Comparison of ENCODE assay signal across 8 cellular contexts in genomic region chr17:75130632-75131277, GRCh38. TPM values are rescaled to one million over a fixed set of nuclear protein-coding genes. Genes with fewer than 3 reads are reported as not detected.
DNase-seq lines count a peak whose midpoint lies in the region; FAIRE-seq and TF ChIP-seq lines count a peak whose summit lies in the region.

No MANE protein-coding gene starts in this region.

- H3K4me1 ChIP-seq in H9 (ENCODE audit: insufficient read depth, low read length) (no peaks in the 10 kb centered on the region), mesendoderm (ENCODE audit: control insufficient read depth, low read depth, low read length) (peaks cover 1% of the 10 kb centered on the region)
- H3K4me1 ChIP-seq in effector memory CD4-positive, alpha-beta T cell (ENCODE audit: control insufficient read depth, insufficient read depth, low read length, poor library complexity, severe bottlenecking) = peaks cover 16% of the 10 kb centered on the region

- no peak overlapping the region for H2BK12ac ChIP-seq in H9 (ENCODE audit: insufficient read length, low read depth, low read length)

- H4K5ac ChIP-seq in H9 (ENCODE audit: insufficient read length, low read depth, low read length) (no peak overlapping the region), mesendoderm (ENCODE audit: low read length) (no peak overlapping the region)

- H3K79me2 ChIP-seq in H9 (ENCODE audit: insufficient read depth, low read length) (no peaks in the 10 kb centered on the region), mesendoderm (ENCODE audit: control insufficient read depth, insufficient read depth, low read length) (peaks cover 4% of the 10 kb centered on the region)

- peak overlapping the region; percentile 86 for H3K14ac ChIP-seq in H9 (ENCODE audit: insufficient read depth, low read length)

- no peak for DNase-seq in D721Med (ENCODE audit: insufficient read length, low spot score)
- peak; percentile 86 for DNase-seq in H9
- DNase-seq in NCI-H345 (lab: John Stamatoyannopoulos, UW) = peak; percentile 77
- DNase-seq in activated CD4-positive, alpha-beta memory T cell treated with anti-CD3 and anti-CD28 coated beads for 36 hours = peak; percentile 62
- DNase-seq in effector memory CD4-positive, alpha-beta T cell = no peak
- peak; percentile 91 for DNase-seq in mesendoderm
- peak; percentile 32 for DNase-seq in stimulated activated naive CD4-positive, alpha-beta T cell treated with Interleukin-2 at 50 U/mL for 16 hours (lab: John Stamatoyannopoulos, UW)
- no peak for DNase-seq in OCI-M2 (lab: John Stamatoyannopoulos, UW; ENCODE audit: unreplicated experiment)

- peak overlapping the region; percentile 90 for H3K4me3 ChIP-seq in effector memory CD4-positive, alpha-beta T cell (ENCODE audit: insufficient read depth, low read depth, low read length, poor library complexity, severe bottlenecking)
- H3K4me3 ChIP-seq in mesendoderm (ENCODE audit: low read length) = peak overlapping the region; percentile 70

- H3K4ac ChIP-seq in H9 (ENCODE audit: low read depth, low read length) = no peak overlapping the region
- H3K4ac ChIP-seq in mesendoderm (ENCODE audit: low read depth, low read length) = peak overlapping the region; percentile 82

- H2AK5ac ChIP-seq in H9 (ENCODE audit: insufficient read length, low read length) (no peak overlapping the region), mesendoderm (ENCODE audit: low read length) (no peak overlapping the region)

- no peak for FAIRE-seq in D721Med (lab: Jason Lieb, UNC)

- POLR2A ChIA-PET in activated CD4-positive, alpha-beta memory T cell treated with anti-CD3 and anti-CD28 coated beads for 36 hours (lab: Charles Lee) = interaction anchor here (0.9 to 1.9 kb wide), 9 partner anchors 11 to 118 kb away, joined by 3 to 12 read pairs (median 5); partner anchors contain the start of genes JPT1, MRPL58 and NUP85

- H3K79me1 ChIP-seq in H9 (ENCODE audit: insufficient read depth, low read depth, low read length, poor library complexity, severe bottlenecking) (no peaks in the 10 kb centered on the region), mesendoderm (ENCODE audit: low read length) (peaks cover 10% of the 10 kb centered on the region)

- H2BK15ac ChIP-seq in H9 (ENCODE audit: low read depth, low read length) (no peak overlapping the region), mesendoderm (replicated peaks; ENCODE audit: low read depth) (no peak overlapping the region)

- H2BK20ac ChIP-seq in H9 (ENCODE audit: low read depth, low read length, poor library complexity, severe bottlenecking) = no peak overlapping the region

- peak; percentile 67 for TF ChIP-seq CTCF in D721Med (IDR thresholded peaks at IDR 0.05; ENCODE audit: insufficient read depth, missing control alignments)
- TF ChIP-seq CTCF in H9 (conservative IDR thresholded peaks at IDR 0.05) = peak; percentile 66

- H4K91ac ChIP-seq in H9 (ENCODE audit: insufficient read length, low read depth, low read length) = no peak overlapping the region

- peak overlapping the region; percentile 85 to 92 for H3K4me3 Mint-ChIP-seq in H9
- H3K4me3 Mint-ChIP-seq in activated CD4-positive, alpha-beta memory T cell treated with anti-CD3 and anti-CD28 coated beads for 36 hours = peak overlapping the region; percentile 84

- H4K8ac ChIP-seq in H9 (replicated peaks; ENCODE audit: insufficient read length, low read depth, low read length) = no peak overlapping the region
- no peak overlapping the region for H4K8ac ChIP-seq in mesendoderm (ENCODE audit: low read depth, low read length)

- H3K4me1 Mint-ChIP-seq in H9 = peaks cover 9 to 16% of the 10 kb centered on the region in 2 experiments
- H3K4me1 Mint-ChIP-seq in activated CD4-positive, alpha-beta memory T cell treated with anti-CD3 and anti-CD28 coated beads for 36 hours (ENCODE audit: low read depth) = peaks cover 25% of the 10 kb centered on the region

- H3K27me3 Mint-ChIP-seq in H9 (ENCODE audit: low read depth) = no peaks in the 10 kb centered on the region; the same call in 1 of the 2 replicates
- no peaks in the 10 kb centered on the region for H3K27me3 Mint-ChIP-seq in activated CD4-positive, alpha-beta memory T cell treated with anti-CD3 and anti-CD28 coated beads for 36 hours

- H3K9me3 Mint-ChIP-seq in H9 = no peaks in the 10 kb centered on the region
- no peaks in the 10 kb centered on the region for H3K9me3 Mint-ChIP-seq in activated CD4-positive, alpha-beta memory T cell treated with anti-CD3 and anti-CD28 coated beads for 36 hours

- intact Hi-C loops in activated CD4-positive, alpha-beta memory T cell treated with anti-CD3 and anti-CD28 coated beads for 36 hours (cut with micrococcal nuclease) = loop anchor here (1.0 to 5.0 kb wide), 3 partner anchors 16 to 83 kb away; partner anchors contain the start of genes ATP5PD and KCTD2

- no peak overlapping the region for H2BK5ac ChIP-seq in H9 (ENCODE audit: insufficient read length, low read length)
- no peak overlapping the region for H2BK5ac ChIP-seq in mesendoderm (ENCODE audit: low read length)

- peaks cover 4% of the 10 kb centered on the region for H4K20me1 ChIP-seq in H9 (ENCODE audit: control insufficient read depth, insufficient read depth, insufficient read length)

- peaks cover 7 to 28% (median 25%) of the 10 kb centered on the region in 3 experiments for H3K36me3 Mint-ChIP-seq in H9 (ENCODE audit: insufficient read depth in 1 of 3, low read depth in 3 of 3)
- H3K36me3 Mint-ChIP-seq in activated CD4-positive, alpha-beta memory T cell treated with anti-CD3 and anti-CD28 coated beads for 36 hours = peaks cover 14% of the 10 kb centered on the region

- H3K27me3 ChIP-seq in H9 (ENCODE audit: insufficient read depth, low read length) = no peaks in the 10 kb centered on the region
- H3K27me3 ChIP-seq in effector memory CD4-positive, alpha-beta T cell (replicated peaks; ENCODE audit: control insufficient read depth, insufficient read depth, low read length, poor library complexity, severe bottlenecking) = no peaks in the 10 kb centered on the region
- no peaks in the 10 kb centered on the region for H3K27me3 ChIP-seq in mesendoderm (ENCODE audit: insufficient read depth, low read length, poor library complexity)

- peaks cover 8% of the 10 kb centered on the region for H3K23me2 ChIP-seq in H9 (ENCODE audit: insufficient read length, low read depth, low read length, poor library complexity, severe bottlenecking)

- H3K56ac ChIP-seq in H9 (ENCODE audit: insufficient read length, low read depth, low read length) (no peak overlapping the region), mesendoderm (ENCODE audit: low read length) (peak overlapping the region; percentile 90)

- no CpG with 5 or more reads among the region's 29 CpGs for WGBS in H9 (ENCODE audit: extremely low coverage, insufficient read length, low lambda C conversion rate)
- WGBS in mesendoderm (ENCODE audit: extremely low coverage, insufficient coverage, low lambda C conversion rate) = no CpG with 5 or more reads among the region's 29 CpGs

- H3K9ac ChIP-seq in H9 (ENCODE audit: extremely low read depth, insufficient read length, low read length) = peak overlapping the region; percentile 63
- peak overlapping the region; percentile 88 for H3K9ac ChIP-seq in mesendoderm (ENCODE audit: low read length)

- no peak overlapping the region for H2BK120ac ChIP-seq in H9 (ENCODE audit: low read depth, low read length, poor library complexity, severe bottlenecking)
- H2BK120ac ChIP-seq in mesendoderm (ENCODE audit: low read depth, low read length) = peak overlapping the region; percentile 56

- no peak overlapping the region for H2AFZ ChIP-seq in H9 (ENCODE audit: low read length)

- CTCF ChIA-PET in activated CD4-positive, alpha-beta memory T cell treated with anti-CD3 and anti-CD28 coated beads for 36 hours (lab: Charles Lee) = interaction anchor here (0.5 to 6.1 kb wide), 27 partner anchors 10 to 281 kb away, joined by 3 to 121 read pairs (median 4); partner anchors contain the start of genes ARMC7, CDR2L, GGA3 and MRPL58

- no peak overlapping the region for H3K18ac ChIP-seq in H9 (ENCODE audit: insufficient read length, low read depth, low read length)
- peak overlapping the region; percentile 95 for H3K18ac ChIP-seq in mesendoderm (ENCODE audit: low read length)

- peak overlapping the region; percentile 81 to 94 (median 93); a peak in 5 of 7 replicates for H3K27ac Mint-ChIP-seq in H9
- H3K27ac Mint-ChIP-seq in activated CD4-positive, alpha-beta memory T cell treated with anti-CD3 and anti-CD28 coated beads for 36 hours = peak overlapping the region; percentile 86

- H3K9me3 ChIP-seq in H9 (ENCODE audit: control insufficient read depth, low read depth, low read length) = no peaks in the 10 kb centered on the region
- no peaks in the 10 kb centered on the region for H3K9me3 ChIP-seq in effector memory CD4-positive, alpha-beta T cell (ENCODE audit: control insufficient read depth, low read length)

- H3K27ac ChIP-seq in H9 (ENCODE audit: insufficient read length, low read depth, low read length) (no peak overlapping the region), mesendoderm (ENCODE audit: low read depth, low read length) (peak overlapping the region; percentile 96)
- H3K27ac ChIP-seq in effector memory CD4-positive, alpha-beta T cell (ENCODE audit: insufficient read depth, low read length, poor library complexity, severe bottlenecking) = peak overlapping the region; percentile 71

- H3T11ph ChIP-seq in H9 (ENCODE audit: low read length) = no peak overlapping the region

- H3K4me2 ChIP-seq in H9 (ENCODE audit: insufficient read depth, insufficient read length, low read length) (peak overlapping the region; percentile 49), mesendoderm (ENCODE audit: low read length) (peak overlapping the region; percentile 59)

- H3K23ac ChIP-seq in H9 (ENCODE audit: insufficient read length, low read depth, low read length) (no peak overlapping the region), mesendoderm (ENCODE audit: low read length) (no peak overlapping the region)

- H3K36me3 ChIP-seq in effector memory CD4-positive, alpha-beta T cell (ENCODE audit: control insufficient read depth, insufficient read depth, low read length) = peaks cover 14% of the 10 kb centered on the region
- H3K36me3 ChIP-seq in mesendoderm (ENCODE audit: control insufficient read depth, insufficient read depth, low read length) = peaks cover 4% of the 10 kb centered on the region

RNA-seq across cellular contexts. Expression of gene NT5C, which starts 0.8 kb away (rescaled TPM):
- 76.2 and 77.7 TPM in 2 replicates for total RNA-seq in H9 (2021)
- total RNA-seq in activated CD4-positive, alpha-beta memory T cell treated with anti-CD3 and anti-CD28 coated beads for 36 hours = 10 to 100 TPM; 65.2 to 70.8 TPM
- 52.7 TPM for polyA plus RNA-seq in mesendoderm (2013, experiment 1 of 2)
- polyA plus RNA-seq in mesendoderm (2013, experiment 2 of 2) = 50.6 TPM

RNA-seq across cellular contexts. Expression of gene ARMC7, which starts 21.0 kb away (rescaled TPM):
- total RNA-seq in H9 (2021) = 22.4 and 22.8 TPM in 2 replicates
- 1 to 10 TPM; 6.5 to 8.2 TPM for total RNA-seq in activated CD4-positive, alpha-beta memory T cell treated with anti-CD3 and anti-CD28 coated beads for 36 hours
- polyA plus RNA-seq in mesendoderm (2013, experiment 1 of 2) = 14.7 TPM
- polyA plus RNA-seq in mesendoderm (2013, experiment 2 of 2) = 14.5 TPM

RNA-seq across cellular contexts. Expression of gene JPT1, which starts 23.6 kb away (rescaled TPM):
- 265 and 275 TPM in 2 replicates for total RNA-seq in H9 (2021)
- 100 to 1,000 TPM; 263 to 267 TPM for total RNA-seq in activated CD4-positive, alpha-beta memory T cell treated with anti-CD3 and anti-CD28 coated beads for 36 hours
- polyA plus RNA-seq in mesendoderm (2013, experiment 1 of 2) = 721 TPM
- polyA plus RNA-seq in mesendoderm (2013, experiment 2 of 2) = 717 TPM

RNA-seq across cellular contexts. Expression of gene SLC16A5, which starts 43.0 kb away (rescaled TPM):
- total RNA-seq in H9 (2021) = 17.0 and 17.1 TPM in 2 replicates
- total RNA-seq in activated CD4-positive, alpha-beta memory T cell treated with anti-CD3 and anti-CD28 coated beads for 36 hours = 1 to 10 TPM; 6.7 to 7.7 TPM
- 14.5 TPM for polyA plus RNA-seq in mesendoderm (2013, experiment 1 of 2)
- 13.3 TPM for polyA plus RNA-seq in mesendoderm (2013, experiment 2 of 2)

RNA-seq across cellular contexts. Expression of gene SUMO2, which starts 52.0 kb away (rescaled TPM):
- 813 and 824 TPM in 2 replicates for total RNA-seq in H9 (2021)
- total RNA-seq in activated CD4-positive, alpha-beta memory T cell treated with anti-CD3 and anti-CD28 coated beads for 36 hours = 100 to 1,000 TPM; 610 to 612 TPM
- 314 TPM for polyA plus RNA-seq in mesendoderm (2013, experiment 1 of 2)
- polyA plus RNA-seq in mesendoderm (2013, experiment 2 of 2) = 310 TPM

Comparison
In these comparisons a context has a peak if more than half of its experiments do, and no peak if none do; other contexts are left out.
1. DNase-seq: peak in H9 (single experiment), NCI-H345 (single experiment), activated CD4-positive, alpha-beta memory T cell treated with anti-CD3 and anti-CD28 coated beads for 36 hours (single experiment), mesendoderm (single experiment) and stimulated activated naive CD4-positive, alpha-beta T cell treated with Interleukin-2 at 50 U/mL for 16 hours (single experiment); none in D721Med (single experiment), effector memory CD4-positive, alpha-beta T cell (0 of 3) and OCI-M2 (single experiment).